9 cellular contexts compared by ENCODE assay signal in genomic region chr11:31816467-31817053, GRCh38. TPM values are rescaled to one million over a fixed set of nuclear protein-coding genes. Genes with fewer than 3 reads are reported as not detected.
A peak's percentile ranks its signal among the peaks of the same experiment; 100 is the strongest.
DNase-seq lines count a peak whose midpoint lies in the region; ATAC-seq, FAIRE-seq and TF ChIP-seq lines count a peak whose summit lies in the region.
"Had no signal": no experiment of that assay in that cellular context is flagged by ENCODE, and none has a peak within 500 bp of the region (broad histone marks: within the 10 kb centered on the region; RNA-seq: fewer than 3 reads in every experiment).

No MANE protein-coding gene starts in this region.

- TF ChIP-seq CTCF in pancreas (IDR thresholded peaks at IDR 0.05), result no peak
- no peak for TF ChIP-seq CTCF in OCI-LY7 (conservative IDR thresholded peaks at IDR 0.05; ENCODE audit: low read length)

- no TSS peak for BruUV-seq in OCI-LY7 (replicated peaks; lab: Mats Ljungman, UMichigan)

- H3K9me2 ChIP-seq in OCI-LY7 (ENCODE audit: insufficient read depth, low read length), result no peaks in the 10 kb centered on the region

- no peak overlapping the region for H2AFZ ChIP-seq in OCI-LY7 (ENCODE audit: low read length)

- POLR2A ChIA-PET in OCI-LY7 (lab: Charles Lee), result no interaction called here

- H3K4me2 ChIP-seq in OCI-LY7 (ENCODE audit: low read length), result no peak overlapping the region

- DNase-seq in M059J (ENCODE audit: low read depth) (peak; percentile 70), pancreas (peak in 2 of 6 donors; percentile 60 to 78), OCI-LY7 (ENCODE audit: low spot score) (no peak), left lobe of liver (ENCODE audit: low spot score) (no peak)
- DNase-seq: SIG-M5 had no signal

- H3K9ac ChIP-seq in ES-I3 (ENCODE audit: low read depth, low read length), result peak overlapping the region; percentile 13; the same call in 1 of the 2 replicates

- no peaks in the 10 kb centered on the region for H3K9me3 ChIP-seq in ES-I3 (ENCODE audit: control insufficient read depth, insufficient read depth, low read length)
- no peaks in the 10 kb centered on the region for H3K9me3 ChIP-seq in ectodermal cell (ENCODE audit: control insufficient read depth, low read length)
- H3K9me3 ChIP-seq in pancreas, result no peaks in the 10 kb centered on the region
- no peaks in the 10 kb centered on the region for H3K9me3 ChIP-seq in OCI-LY7 (ENCODE audit: low read length)

- H3K79me2 ChIP-seq in OCI-LY7 (ENCODE audit: insufficient read depth, low read depth, low read length), result no peaks in the 10 kb centered on the region

- ATAC-seq in pancreas, result peak in 1 of 4 donors; percentile 1
- ATAC-seq in HG02938 (IDR thresholded peaks at IDR 0.05; ENCODE audit: unreplicated experiment), result no peak
- ATAC-seq in left lobe of liver, result no peak

- peak overlapping the region; percentile 15 for H3K4me3 ChIP-seq in ectodermal cell (ENCODE audit: insufficient read depth, low read depth, low read length)
- H3K4me3 ChIP-seq in pancreas, result peak overlapping the region in 3 of 4 donors; percentile 14 to 46 (median 21)
- no peak overlapping the region for H3K4me3 ChIP-seq in OCI-LY7 (ENCODE audit: low read depth, low read length, poor library complexity, severe bottlenecking)
- H3K4me3 ChIP-seq: cardiac muscle cell had no signal

- intact Hi-C loops in pancreas (cut with DNase I) (no loop called here), OCI-LY7 (cut with micrococcal nuclease; ENCODE audit: unreplicated experiment) (no loop called here)

- H4K20me1 ChIP-seq in OCI-LY7 (ENCODE audit: insufficient read depth, low read length), result no peaks in the 10 kb centered on the region

- CTCF ChIA-PET in OCI-LY7 (lab: Charles Lee; ENCODE audit: unreplicated experiment), result no interaction called here

- H3K27me3 ChIP-seq in ectodermal cell (ENCODE audit: control insufficient read depth, insufficient read depth, low read length, poor library complexity, severe bottlenecking) (peaks cover 100% of the 10 kb centered on the region), pancreas (peaks cover 4 to 67% (median 19%) of the 10 kb centered on the region in 4 donors)

- peaks cover 11% of the 10 kb centered on the region for H3K4me1 ChIP-seq in ES-I3 (ENCODE audit: insufficient read depth, low read length)
- H3K4me1 ChIP-seq in ectodermal cell (ENCODE audit: control insufficient read depth, insufficient read depth, low read length), result peaks cover 54% of the 10 kb centered on the region
- peaks cover 11 to 30% (median 20%) of the 10 kb centered on the region in 3 donors for H3K4me1 ChIP-seq in pancreas
- no peaks in the 10 kb centered on the region for H3K4me1 ChIP-seq in OCI-LY7 (ENCODE audit: insufficient read depth, low read length, poor library complexity, severe bottlenecking)

- no peak for FAIRE-seq in pancreas (lab: Jason Lieb, UNC)

- no peak overlapping the region for H3K27ac ChIP-seq in ectodermal cell (ENCODE audit: insufficient read depth, low read depth, low read length, poor library complexity, severe bottlenecking)
- peak overlapping the region in 1 of 4 donors; percentile 37 for H3K27ac ChIP-seq in pancreas
- H3K27ac ChIP-seq in OCI-LY7 (ENCODE audit: low read depth, low read length, poor library complexity, severe bottlenecking), result no peak overlapping the region
- H3K27ac ChIP-seq: cardiac muscle cell had no signal

- H3K36me3 ChIP-seq in ES-I3 (ENCODE audit: insufficient read depth, low read length) (no peaks in the 10 kb centered on the region), ectodermal cell (ENCODE audit: control insufficient read depth, insufficient read depth, low read length) (no peaks in the 10 kb centered on the region), pancreas (no peaks in the 10 kb centered on the region), OCI-LY7 (ENCODE audit: insufficient read depth, low read length) (no peaks in the 10 kb centered on the region)
- H3K36me3 ChIP-seq: cardiac muscle cell had no signal

- WGBS in ectodermal cell, 2 experiments, result 2% methylated on average over 37 to 40 of the region's 40 CpGs
- 4 to 6% methylated on average over 36 to 40 of the region's 40 CpGs for WGBS in pancreas, 2 donors

RNA-seq across cellular contexts. Expression of gene PAX6, which starts 5.4 kb away (rescaled TPM):
- 30.6 and 36.2 TPM in 2 replicates for total RNA-seq in M059J (2014; rRNA removed; shearing (Covaris generic))
- 114 TPM for polyA plus RNA-seq in ectodermal cell (2013, experiment 1 of 4)
- 182 TPM for polyA plus RNA-seq in ectodermal cell (2013, experiment 2 of 4)
- polyA plus RNA-seq in ectodermal cell (2013, experiment 3 of 4), result 124 TPM
- 170 TPM for polyA plus RNA-seq in ectodermal cell (2013, experiment 4 of 4)
- total RNA-seq in pancreas, result 10 to 100 TPM in 2 of 6 donors, 1 to 10 TPM in 4; 2.0 to 16.6 (median 6.2) TPM
- polyA plus RNA-seq in pancreas, result 10 to 100 TPM; 15.9 to 75.0 TPM
- not detected in 2 replicates for total RNA-seq in OCI-LY7 (2014; rRNA removed; shearing (Covaris generic))
- not detected in 2 replicates for total RNA-seq in OCI-LY7 (2022)
- not detected for total RNA-seq in left lobe of liver
